Comparison of ENCODE assay signal across 10 cellular contexts in genomic region chr6:108945686-108946158, GRCh38.
DNase-seq lines count a peak whose midpoint lies in the region; ATAC-seq and TF ChIP-seq lines count a peak whose summit lies in the region.
"Had no signal": no experiment of that assay in that cellular context is flagged by ENCODE, and none has a peak within 500 bp of the region (broad histone marks: within the 10 kb centered on the region; RNA-seq: fewer than 3 reads in every experiment).

No MANE protein-coding gene starts in this region.

- H3K79me2 ChIP-seq in MM.1S (ENCODE audit: low read length) = no peaks in the 10 kb centered on the region

- DNase-seq in NCI-H446 (lab: John Stamatoyannopoulos, UW) = peak; percentile 74 to 93
- DNase-seq in fibroblast of peridontal ligament (ENCODE audit: extremely low read depth) = peak; percentile 56
- DNase-seq in mucosa of gallbladder (ENCODE audit: low spot score) = peak; percentile 68
- peak; percentile 77 to 94 for DNase-seq in tibial artery
- DNase-seq in MM.1S = no peak
- no peak for DNase-seq in activated effector memory CD4-positive, alpha-beta T cell treated with anti-CD3 and anti-CD28 coated beads, Interleukin-2, amount 50 U/mL, for 16 hours
- DNase-seq: activated CD4-positive, alpha-beta memory T cell treated with anti-CD3 and anti-CD28 coated beads for 36 hours had no signal

- H3K27ac ChIP-seq in tibial artery (peak overlapping the region; percentile 81 to 84), MM.1S (ENCODE audit: low read length) (no peak overlapping the region)

- H3K36me3 ChIP-seq in tibial artery = no peaks in the 10 kb centered on the region
- no peaks in the 10 kb centered on the region for H3K36me3 ChIP-seq in MM.1S (replicated peaks; ENCODE audit: insufficient read depth, low read length)

- ATAC-seq in GM21515 (IDR thresholded peaks at IDR 0.05; ENCODE audit: unreplicated experiment) (no peak), GM21825 (IDR thresholded peaks at IDR 0.05; ENCODE audit: unreplicated experiment) (no peak)
- ATAC-seq: GM12878 had no signal

- H3K9me3 ChIP-seq in tibial artery = no peaks in the 10 kb centered on the region
- no peaks in the 10 kb centered on the region for H3K9me3 ChIP-seq in MM.1S (replicated peaks; ENCODE audit: insufficient read depth, low read length)

- no peak overlapping the region for H2AFZ ChIP-seq in MM.1S (ENCODE audit: low read length)

- H3K4me1 ChIP-seq in tibial artery = peaks cover 0 to 59% (median 45%) of the 10 kb centered on the region in 4 donors
- peaks cover 3% of the 10 kb centered on the region; the same call in 1 of the 2 replicates for H3K4me1 ChIP-seq in MM.1S (ENCODE audit: low read length)

- no peaks in the 10 kb centered on the region for H4K20me1 ChIP-seq in MM.1S (ENCODE audit: insufficient read depth, low read length)

- H3K4me3 ChIP-seq in tibial artery (peak overlapping the region; percentile 31 to 36), MM.1S (ENCODE audit: low read length) (no peak overlapping the region)
- H3K4me3 ChIP-seq: GM12878 had no signal

- H3K27me3 ChIP-seq in tibial artery (no peaks in the 10 kb centered on the region), MM.1S (replicated peaks; ENCODE audit: insufficient read depth, low read length) (no peaks in the 10 kb centered on the region)

- no peak overlapping the region for H3K4me2 ChIP-seq in MM.1S (ENCODE audit: low read depth, low read length)

- intact Hi-C loops in tibial artery (cut with DNase I; ENCODE audit: low total_unique reads) = loop anchor here (5.0 kb wide), 1 partner anchor 62 kb away; no protein-coding TSS in a partner anchor

- H3F3A ChIP-seq in MM.1S (ENCODE audit: insufficient read depth, low read length) = no peaks in the 10 kb centered on the region

- no peaks in the 10 kb centered on the region for H3K9me2 ChIP-seq in MM.1S (replicated peaks; ENCODE audit: insufficient read depth, low read length)

- TF ChIP-seq CTCF in tibial artery (IDR thresholded peaks at IDR 0.05) (no peak), MM.1S (IDR thresholded peaks at IDR 0.05; ENCODE audit: low read length) (no peak)

- H3K9ac ChIP-seq in MM.1S (ENCODE audit: low read length) = no peak overlapping the region

Comparison
In these comparisons a context has a peak if more than half of its experiments do, and no peak if none do; other contexts are left out.
1. DNase-seq: peak in NCI-H446 (2 of 2), fibroblast of peridontal ligament (single experiment), mucosa of gallbladder (single experiment) and tibial artery (2 of 2); none in MM.1S (single experiment) and activated effector memory CD4-positive, alpha-beta T cell treated with anti-CD3 and anti-CD28 coated beads, Interleukin-2, amount 50 U/mL, for 16 hours (single experiment).